Comparison of ENCODE assay signal across 22 cellular contexts in the genomic region with DNA sequence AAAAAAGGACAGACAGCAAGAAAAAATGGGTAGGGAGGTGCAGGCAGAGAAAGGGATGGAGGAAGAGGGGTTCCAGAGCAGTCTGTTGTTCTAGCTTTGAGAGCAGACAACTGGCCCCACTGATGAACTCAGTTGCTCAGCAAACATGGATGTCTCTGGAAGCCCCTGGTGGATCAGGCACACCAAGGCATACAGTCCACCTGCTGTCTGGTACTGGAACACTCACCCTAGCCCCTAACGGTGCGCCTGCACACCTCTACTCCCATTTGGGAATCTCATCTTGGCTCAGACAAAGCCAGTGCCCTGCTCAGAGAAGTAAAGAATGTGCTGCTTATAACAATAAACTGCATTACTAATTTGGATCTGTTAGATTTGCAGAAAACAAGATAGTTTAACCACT.
"Had no signal": no experiment of that assay in that cellular context is flagged by ENCODE, and none has a peak within 500 bp of the region (broad histone marks: within the 10 kb centered on the region; RNA-seq: fewer than 3 reads in every experiment).

No MANE protein-coding gene starts in this region.

- H3K9me3 Mint-ChIP-seq: activated B cell treated with CpG ODN at 0.5 μM for 24 hours; activated CD4-positive, alpha-beta memory T cell treated with anti-CD3 and anti-CD28 coated beads, Interleukin-2, amount 10 ng/mL, durations not matched to agents 7 days and 5 days; activated naive CD4-positive, alpha-beta T cell treated with anti-CD3 and anti-CD28 coated beads for 36 hours; activated T-helper 17 cell treated with anti-CD3 and anti-CD28 coated beads, Interleukin-2, amount 50 U/mL, for 72 hours; central memory CD8-positive, alpha-beta T cell; natural killer cell; stimulated activated memory B cell treated with anti-CD40 and anti-IgM and Interleukin-4, amounts not matched to agents 10 μg/mL and 1 μg/mL and 100 μg/mL, for 72 hours; T-helper 2 cell treated with Interferon-gamma antibody and Interleukin-4, amounts not matched to agents 5 μg/mL and 100 μg/mL, for 36 hours had no signal

- H3K27ac ChIP-seq: coronary artery, parathyroid adenoma had no signal

- FAIRE-seq: endometrium, frontal cortex, kidney, TTC549 had no signal

- H3K27ac Mint-ChIP-seq: activated B cell treated with CpG ODN at 0.5 μM for 24 hours; activated CD4-positive, alpha-beta memory T cell treated with anti-CD3 and anti-CD28 coated beads, Interleukin-2, amount 10 ng/mL, durations not matched to agents 7 days and 5 days; activated CD8-positive, alpha-beta memory T cell treated with anti-CD3 and anti-CD28 coated beads, Interleukin-2, amount 10 ng/mL, durations not matched to agents 7 days and 5 days; activated naive CD4-positive, alpha-beta T cell treated with anti-CD3 and anti-CD28 coated beads for 36 hours; activated T-helper 17 cell treated with anti-CD3 and anti-CD28 coated beads, Interleukin-2, amount 50 U/mL, for 72 hours; natural killer cell; stimulated activated memory B cell treated with anti-CD40 and anti-IgM and Interleukin-4, amounts not matched to agents 10 μg/mL and 1 μg/mL and 100 μg/mL, for 72 hours; T-helper 2 cell treated with Interferon-gamma antibody and Interleukin-4, amounts not matched to agents 5 μg/mL and 100 μg/mL, for 36 hours had no signal

- H3K4me1 Mint-ChIP-seq: activated B cell treated with CpG ODN at 0.5 μM for 24 hours; central memory CD8-positive, alpha-beta T cell; natural killer cell; stimulated activated memory B cell treated with anti-CD40 and anti-IgM and Interleukin-4, amounts not matched to agents 10 μg/mL and 1 μg/mL and 100 μg/mL, for 72 hours had no signal

- ATAC-seq: activated CD8-positive, alpha-beta memory T cell treated with anti-CD3 and anti-CD28 coated beads, Interleukin-2, amount 10 ng/mL, durations not matched to agents 7 days and 5 days; activated T-helper 17 cell treated with anti-CD3 and anti-CD28 coated beads, Interleukin-2, amount 50 U/mL, for 72 hours; left lobe of liver; natural killer cell; sciatic nerve had no signal

- H3K4me3 Mint-ChIP-seq: activated B cell treated with CpG ODN at 0.5 μM for 24 hours; activated CD4-positive, alpha-beta memory T cell treated with anti-CD3 and anti-CD28 coated beads, Interleukin-2, amount 10 ng/mL, durations not matched to agents 7 days and 5 days; activated CD8-positive, alpha-beta memory T cell treated with anti-CD3 and anti-CD28 coated beads, Interleukin-2, amount 10 ng/mL, durations not matched to agents 7 days and 5 days; activated naive CD4-positive, alpha-beta T cell treated with anti-CD3 and anti-CD28 coated beads for 36 hours; activated T-helper 17 cell treated with anti-CD3 and anti-CD28 coated beads, Interleukin-2, amount 50 U/mL, for 72 hours; central memory CD8-positive, alpha-beta T cell; natural killer cell; stimulated activated memory B cell treated with anti-CD40 and anti-IgM and Interleukin-4, amounts not matched to agents 10 μg/mL and 1 μg/mL and 100 μg/mL, for 72 hours; T-helper 2 cell treated with Interferon-gamma antibody and Interleukin-4, amounts not matched to agents 5 μg/mL and 100 μg/mL, for 36 hours had no signal

- H3K4me3 ChIP-seq: coronary artery, lung, smooth muscle cell had no signal

- DNase-seq: activated B cell treated with CpG ODN at 0.5 μM for 24 hours; activated CD4-positive, alpha-beta memory T cell treated with anti-CD3 and anti-CD28 coated beads, Interleukin-2, amount 10 ng/mL, durations not matched to agents 7 days and 5 days; activated CD4-positive, alpha-beta T cell treated with anti-CD3 and anti-CD28 coated beads for 48 hours; activated CD8-positive, alpha-beta memory T cell treated with anti-CD3 and anti-CD28 coated beads, Interleukin-2, amount 10 ng/mL, durations not matched to agents 7 days and 5 days; activated naive CD4-positive, alpha-beta T cell treated with anti-CD3 and anti-CD28 coated beads for 36 hours; activated T-cell treated with anti-CD3 and anti-CD28 coated beads, Interleukin-2, amount 50 U/mL, for 1 hour; kidney; natural killer cell; stimulated activated CD4-positive, alpha-beta T cell treated with anti-CD3 and anti-CD28 coated beads, Interleukin-4, amount 100 ng/mL, for 4 hours had no signal
